In genomic region chr6:82576284-82576683, GRCh38 we compare ENCODE assay signal across 35 cellular contexts.
DNase-seq lines count a peak whose midpoint lies in the region; ATAC-seq and TF ChIP-seq lines count a peak whose summit lies in the region.
"Had no signal": no experiment of that assay in that cellular context is flagged by ENCODE, and none has a peak within 500 bp of the region (broad histone marks: within the 10 kb centered on the region; RNA-seq: fewer than 3 reads in every experiment).

No MANE protein-coding gene starts in this region.

- H3K27ac ChIP-seq in SK-N-SH (ENCODE audit: low read depth in 2 of 2, low read length in 1 of 2) (no peak overlapping the region), HEK293 (ENCODE audit: extremely low read depth, low read depth, low read length) (no peak overlapping the region), endodermal cell (ENCODE audit: low read depth, low read length) (no peak overlapping the region)
- H3K27ac ChIP-seq: 22Rv1; A549; BLaER1; BLaER1 treated with 17β-estradiol and CSF1 and Interleukin-3, amounts not matched to agents 10 nM and 100 nM; C4-2B had no signal

- no peak for DNase-seq in SK-N-SH
- DNase-seq in WTC11 (ENCODE audit: low spot score), result no peak
- no peak for DNase-seq in endodermal cell
- DNase-seq in NCI-H1694 (lab: John Stamatoyannopoulos, UW), result no peak
- no peak for DNase-seq in activated CD8-positive, alpha-beta memory T cell treated with anti-CD3 and anti-CD28 coated beads for 24 hours
- no peak for DNase-seq in DMS 273 (lab: John Stamatoyannopoulos, UW; ENCODE audit: unreplicated experiment)
- DNase-seq: 8988T; ACHN; AML-193; BE2C; C1 segment of cervical spinal cord; Caco-2; Calu3; CD4-positive, alpha-beta memory T cell; CD4-positive, alpha-beta T cell; CD4-positive, CD25-positive, alpha-beta regulatory T cell; CD8-positive, alpha-beta memory T cell; CD8-positive, alpha-beta T cell; COR-L47; DMS 273 treated with DMSO at 0.1 percent for 48 hours; DMS153; DMS53; DMS79; DMS79 treated with DMSO at 0.1 percent for 48 hours; DND-41; EL had no signal

- no peak overlapping the region for H3K4me2 ChIP-seq in SK-N-SH
- H3K4me2 ChIP-seq: A549; BLaER1; BLaER1 treated with 17β-estradiol and CSF1 and Interleukin-3, amounts not matched to agents 10 nM and 100 nM had no signal

- CTCF ChIA-PET in SK-N-SH (lab: Yijun Ruan, JAX) (interaction anchor here (1.0 to 1.3 kb wide), 2 partner anchors 8 to 305 kb away, joined by 3 to 9 read pairs; no protein-coding TSS in a partner anchor), HEK293 (lab: Yijun Ruan, JAX) (interaction anchor here (0.7 to 0.9 kb wide), 2 partner anchors 175 to 213 kb away, joined by 3 to 4 read pairs; no protein-coding TSS in a partner anchor), WTC11 (lab: Charles Lee) (no interaction called here)

- H3K36me3 ChIP-seq in SK-N-SH (replicated peaks in 1 of 2; ENCODE audit: control insufficient read depth in 1 of 2, insufficient read depth in 2 of 2, low read length in 1 of 2) (no peaks in the 10 kb centered on the region), HEK293 (ENCODE audit: control insufficient read depth in 2 of 2, insufficient read depth in 1 of 2, low read length in 2 of 2) (no peaks in the 10 kb centered on the region), endodermal cell (ENCODE audit: control insufficient read depth, insufficient read depth, low read length) (no peaks in the 10 kb centered on the region)
- H3K36me3 ChIP-seq: BE2C; BLaER1; BLaER1 treated with 17β-estradiol and CSF1 and Interleukin-3, amounts not matched to agents 10 nM and 100 nM had no signal

- no peaks in the 10 kb centered on the region for H4K20me1 ChIP-seq in SK-N-SH (ENCODE audit: insufficient read depth)
- H4K20me1 ChIP-seq: BLaER1; BLaER1 treated with 17β-estradiol and CSF1 and Interleukin-3, amounts not matched to agents 10 nM and 100 nM had no signal

- no peaks in the 10 kb centered on the region for H3F3A ChIP-seq in SK-N-SH (replicated peaks; ENCODE audit: insufficient read depth)

- H2AFZ ChIP-seq in SK-N-SH (ENCODE audit: low read depth), result no peak overlapping the region

- no peaks in the 10 kb centered on the region for H3K9me2 ChIP-seq in SK-N-SH

- no peak for TF ChIP-seq RAD21 in SK-N-SH (IDR thresholded peaks at IDR 0.05; ENCODE audit: low read length)

- 88% methylated on average over 1 of the region's 1 CpG for WGBS in SK-N-SH (ENCODE audit: low lambda C conversion rate)
- 92% methylated on average over 1 of the region's 1 CpG; no CpG with 5 or more reads in 1 of the 2 experiments for WGBS in endodermal cell (ENCODE audit: insufficient coverage in 1 of 2, insufficient read length in 1 of 2), 2 experiments

- no peak for TF ChIP-seq CTCF in SK-N-SH (IDR thresholded peaks at IDR 0.05)
- TF ChIP-seq CTCF in HEK293 (tag by site-specific recombination; IDR thresholded peaks at IDR 0.05), result no peak
- TF ChIP-seq CTCF in WTC11 (IDR thresholded peaks at IDR 0.05), result no peak
- TF ChIP-seq CTCF in endodermal cell (conservative IDR thresholded peaks at IDR 0.05), result no peak

- no peaks in the 10 kb centered on the region for H3K27me3 Mint-ChIP-seq in WTC11 (ENCODE audit: low read depth)
- no peaks in the 10 kb centered on the region for H3K27me3 Mint-ChIP-seq in endodermal cell (ENCODE audit: insufficient read depth)
- H3K27me3 Mint-ChIP-seq: B cell; CD4-positive, alpha-beta T cell; CD4-positive, CD25-positive, alpha-beta regulatory T cell had no signal

- POLR2A ChIA-PET in SK-N-SH (lab: Yijun Ruan, JAX), result no interaction called here
- POLR2A ChIA-PET in HEK293 (lab: Yijun Ruan, JAX), result no interaction called here
- POLR2A ChIA-PET in WTC11 (lab: Charles Lee), result no interaction called here

- ATAC-seq in SK-N-SH treated with all-trans-retinoic acid at 6 μM for 48 hours, result no peak
- ATAC-seq in WTC11, result no peak
- ATAC-seq: A549; CD8-positive, alpha-beta T cell had no signal

- H3K9me3 Mint-ChIP-seq in WTC11, result peaks cover 22% of the 10 kb centered on the region
- peaks cover 13% of the 10 kb centered on the region for H3K9me3 Mint-ChIP-seq in endodermal cell

- peaks cover 21% of the 10 kb centered on the region for H3K36me3 Mint-ChIP-seq in WTC11
- H3K36me3 Mint-ChIP-seq in endodermal cell (ENCODE audit: low read depth), result no peaks in the 10 kb centered on the region
- H3K36me3 Mint-ChIP-seq: CD14-positive monocyte; CD4-positive, alpha-beta memory T cell; CD4-positive, CD25-positive, alpha-beta regulatory T cell; CD8-positive, alpha-beta memory T cell; CD8-positive, alpha-beta T cell had no signal

- H3K27me3 ChIP-seq in SK-N-SH (ENCODE audit: insufficient read depth) (no peaks in the 10 kb centered on the region), endodermal cell (ENCODE audit: control insufficient read depth, insufficient read depth, low read length, poor library complexity, severe bottlenecking) (no peaks in the 10 kb centered on the region)
- H3K27me3 ChIP-seq: BE2C; BLaER1; BLaER1 treated with 17β-estradiol and CSF1 and Interleukin-3, amounts not matched to agents 10 nM and 100 nM had no signal

- H3K9ac ChIP-seq in SK-N-SH, result no peak overlapping the region
- no peak overlapping the region for H3K9ac ChIP-seq in endodermal cell (ENCODE audit: extremely low read depth, low read length, poor library complexity, severe bottlenecking)
- H3K9ac ChIP-seq: BLaER1; BLaER1 treated with 17β-estradiol and CSF1 and Interleukin-3, amounts not matched to agents 10 nM and 100 nM had no signal

- no peak for TF ChIP-seq EP300 in SK-N-SH (IDR thresholded peaks at IDR 0.05; ENCODE audit: borderline replicate concordance in 1 of 2, low read depth in 1 of 2, low read length in 1 of 2)

- H3K27ac Mint-ChIP-seq in WTC11 (no peak overlapping the region), endodermal cell (no peak overlapping the region)
- H3K27ac Mint-ChIP-seq: B cell; CD14-positive monocyte; CD4-positive, alpha-beta memory T cell; CD4-positive, alpha-beta T cell; CD8-positive, alpha-beta memory T cell; CD8-positive, alpha-beta T cell had no signal

- H3K4me1 Mint-ChIP-seq in WTC11 (peaks cover 36% of the 10 kb centered on the region), endodermal cell (no peaks in the 10 kb centered on the region)
- H3K4me1 Mint-ChIP-seq: B cell; CD14-positive monocyte; CD4-positive, alpha-beta memory T cell; CD4-positive, CD25-positive, alpha-beta regulatory T cell; CD8-positive, alpha-beta memory T cell had no signal

- H3K4me3 ChIP-seq in SK-N-SH (ENCODE audit: low read depth in 2 of 2, low read length in 1 of 2) (no peak overlapping the region), HEK293 (ENCODE audit: low read depth, low read length) (no peak overlapping the region), endodermal cell (ENCODE audit: low read length) (peak overlapping the region; percentile 41)
- H3K4me3 ChIP-seq: A549; BLaER1; BLaER1 treated with 17β-estradiol and CSF1 and Interleukin-3, amounts not matched to agents 10 nM and 100 nM had no signal

- H3K4me1 ChIP-seq in SK-N-SH (ENCODE audit: control insufficient read depth in 1 of 2, insufficient read depth in 2 of 2, low read depth in 1 of 2, low read length in 1 of 2) (peaks cover 0 to 3% of the 10 kb centered on the region in 2 experiments; a peak in 2 of 4 replicates), HEK293 (ENCODE audit: control insufficient read depth, insufficient read depth, low read length) (no peaks in the 10 kb centered on the region), endodermal cell (ENCODE audit: control insufficient read depth, insufficient read depth, low read length) (no peaks in the 10 kb centered on the region)
- H3K4me1 ChIP-seq: A549; BE2C; BLaER1; BLaER1 treated with 17β-estradiol and CSF1 and Interleukin-3, amounts not matched to agents 10 nM and 100 nM had no signal

- H3K4me3 Mint-ChIP-seq in WTC11 (no peak overlapping the region), endodermal cell (no peak overlapping the region)
- H3K4me3 Mint-ChIP-seq: B cell; CD14-positive monocyte; CD4-positive, alpha-beta memory T cell; CD4-positive, alpha-beta T cell; CD4-positive, CD25-positive, alpha-beta regulatory T cell; CD8-positive, alpha-beta memory T cell; CD8-positive, alpha-beta T cell had no signal

- H3K9me3 ChIP-seq in SK-N-SH (peaks cover 12% of the 10 kb centered on the region), HEK293 (ENCODE audit: control insufficient read depth, insufficient read depth, low read depth, low read length) (no peaks in the 10 kb centered on the region), endodermal cell (ENCODE audit: control insufficient read depth, low read length) (peaks cover 13% of the 10 kb centered on the region)
- H3K9me3 ChIP-seq: BE2C had no signal

- no peaks in the 10 kb centered on the region for H3K79me2 ChIP-seq in SK-N-SH (ENCODE audit: insufficient read depth)

TF ChIP-seq in SK-N-SH, 30 proteins besides CTCF, POLR2A, EP300 and RAD21 (continues in another document):
- no peak for TF ChIP-seq TEAD4 (IDR thresholded peaks at IDR 0.05; ENCODE audit: borderline replicate concordance, insufficient read depth)

TF ChIP-seq in HEK293, 187 proteins besides CTCF, POLR2A, EP300 and RAD21:
- TF ChIP-seq ZNF776 (tag by site-specific recombination; IDR thresholded peaks at IDR 0.05; ENCODE audit: borderline replicate concordance) (no peak), ZNF146 (tag by site-specific recombination; IDR thresholded peaks at IDR 0.05) (peak; percentile 35; the same call in 1 of the 2 replicates), ZNF664 (tag by site-specific recombination; IDR thresholded peaks at IDR 0.05) (no peak)
TF ChIP-seq in HEK293: peak in this region for 1.

TF ChIP-seq in WTC11, 78 proteins besides CTCF, POLR2A, EP300 and RAD21 (continues in another document):
- no peak for TF ChIP-seq SOX15 (CRISPR knock-in tag; IDR thresholded peaks at IDR 0.05)
- 0 out of 2 replicates have a peak, but pooled peaks have one; percentile 37 for TF ChIP-seq GTF2I (CRISPR knock-in tag; conservative IDR thresholded peaks at IDR 0.05)
- no peak for TF ChIP-seq E2F5 (CRISPR knock-in tag; IDR thresholded peaks at IDR 0.05)
- TF ChIP-seq, protein P1, sequence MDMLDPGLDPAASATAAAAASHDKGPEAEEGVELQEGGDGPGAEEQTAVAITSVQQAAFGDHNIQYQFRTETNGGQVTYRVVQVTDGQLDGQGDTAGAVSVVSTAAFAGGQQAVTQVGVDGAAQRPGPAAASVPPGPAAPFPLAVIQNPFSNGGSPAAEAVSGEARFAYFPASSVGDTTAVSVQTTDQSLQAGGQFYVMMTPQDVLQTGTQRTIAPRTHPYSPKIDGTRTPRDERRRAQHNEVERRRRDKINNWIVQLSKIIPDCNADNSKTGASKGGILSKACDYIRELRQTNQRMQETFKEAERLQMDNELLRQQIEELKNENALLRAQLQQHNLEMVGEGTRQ (CRISPR knock-in tag; IDR thresholded peaks at IDR 0.05), result no peak
